16 cellular contexts compared by ENCODE assay signal in the genomic region with DNA sequence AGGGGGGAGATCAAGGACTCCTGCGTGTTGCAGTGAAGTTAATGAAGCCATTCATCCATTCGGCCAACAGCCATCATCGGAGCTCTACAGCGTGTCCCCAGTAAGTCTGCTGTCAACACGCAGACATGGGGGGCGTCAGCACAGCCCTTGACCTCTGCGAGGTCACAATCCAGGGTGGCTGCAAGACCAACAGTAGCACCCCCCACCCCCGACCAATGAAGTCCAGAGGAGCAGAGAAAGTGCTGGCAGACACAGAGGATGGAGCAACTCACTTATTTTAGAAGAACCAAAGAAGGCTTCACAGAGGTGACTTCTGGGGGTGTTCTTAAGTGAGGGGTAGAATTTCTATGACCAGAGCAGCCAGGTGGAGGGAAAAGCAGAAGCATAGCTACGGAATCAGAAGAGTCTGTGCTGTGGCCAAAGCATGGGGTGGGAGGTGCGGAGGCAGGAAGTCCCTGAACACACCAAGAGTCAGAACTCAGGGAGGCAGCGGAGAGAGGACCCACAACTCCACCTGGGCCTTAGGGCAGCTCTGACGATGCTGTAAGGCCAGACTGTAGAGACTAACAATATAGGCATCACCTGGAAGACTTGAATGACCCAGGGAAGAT.
DNase-seq lines count a peak whose midpoint lies in the region; ATAC-seq and TF ChIP-seq lines count a peak whose summit lies in the region.
"Had no signal": no experiment of that assay in that cellular context is flagged by ENCODE, and none has a peak within 500 bp of the region (broad histone marks: within the 10 kb centered on the region; RNA-seq: fewer than 3 reads in every experiment).

No MANE protein-coding gene starts in this region.

- no peak for ATAC-seq in naive thymus-derived CD8-positive, alpha-beta T cell
- ATAC-seq in HG03108 (IDR thresholded peaks at IDR 0.05; ENCODE audit: unreplicated experiment), result no peak
- ATAC-seq: gastrocnemius medialis, left ventricle myocardium superior, Right ventricle myocardium inferior had no signal

- H3K27me3 Mint-ChIP-seq in CD8-positive, alpha-beta memory T cell, result peaks cover 0 to 4% of the 10 kb centered on the region in 2 donors
- no peaks in the 10 kb centered on the region for H3K27me3 Mint-ChIP-seq in activated naive CD8-positive, alpha-beta T cell treated with anti-CD3 and anti-CD28 coated beads for 36 hours
- no peaks in the 10 kb centered on the region for H3K27me3 Mint-ChIP-seq in naive thymus-derived CD8-positive, alpha-beta T cell

- H3K36me3 Mint-ChIP-seq in CD8-positive, alpha-beta memory T cell, result peaks cover 0 to 1% (median 0%) of the 10 kb centered on the region in 3 donors
- H3K36me3 Mint-ChIP-seq in activated naive CD8-positive, alpha-beta T cell treated with anti-CD3 and anti-CD28 coated beads for 36 hours, result peaks cover 29% of the 10 kb centered on the region
- H3K36me3 Mint-ChIP-seq in naive thymus-derived CD8-positive, alpha-beta T cell, result peaks cover 0 to 2% (median 0%) of the 10 kb centered on the region in 3 donors

- no peaks in the 10 kb centered on the region for H3K36me3 ChIP-seq in BLaER1 treated with 17β-estradiol and CSF1 and Interleukin-3, amounts not matched to agents 10 nM and 100 nM
- H3K36me3 ChIP-seq in CD8-positive, alpha-beta memory T cell (ENCODE audit: insufficient read depth, low read length), result no peaks in the 10 kb centered on the region
- H3K36me3 ChIP-seq in tibial artery, result no peaks in the 10 kb centered on the region
- H3K36me3 ChIP-seq: gastrocnemius medialis had no signal

- H3K9ac ChIP-seq in BLaER1 treated with 17β-estradiol and CSF1 and Interleukin-3, amounts not matched to agents 10 nM and 100 nM, result peak overlapping the region in 9 of 11 experiments; percentile 22 to 64 (median 34); a peak in 14 of 22 replicates
- H3K9ac ChIP-seq: KMS-11 had no signal

- peaks cover 47 to 64% (median 63%) of the 10 kb centered on the region in 3 donors for H3K4me1 Mint-ChIP-seq in CD8-positive, alpha-beta memory T cell
- H3K4me1 Mint-ChIP-seq in activated naive CD8-positive, alpha-beta T cell treated with anti-CD3 and anti-CD28 coated beads for 36 hours, result peaks cover 52% of the 10 kb centered on the region
- peaks cover 46 to 90% (median 74%) of the 10 kb centered on the region in 4 donors for H3K4me1 Mint-ChIP-seq in naive thymus-derived CD8-positive, alpha-beta T cell

- peaks cover 52 to 98% (median 89%) of the 10 kb centered on the region in 10 experiments for H3K4me1 ChIP-seq in BLaER1 treated with 17β-estradiol and CSF1 and Interleukin-3, amounts not matched to agents 10 nM and 100 nM
- H3K4me1 ChIP-seq in CD8-positive, alpha-beta memory T cell (ENCODE audit: insufficient read depth, low read length), result peaks cover 58% of the 10 kb centered on the region
- peaks cover 3 to 34% (median 26%) of the 10 kb centered on the region in 4 donors for H3K4me1 ChIP-seq in tibial artery

- intact Hi-C loops in tibial artery (cut with DNase I; ENCODE audit: low total_unique reads), result no loop called here

- peak overlapping the region in 5 of 7 donors; percentile 37 to 72 (median 53) for H3K4me3 Mint-ChIP-seq in CD8-positive, alpha-beta memory T cell
- peak overlapping the region; percentile 73 for H3K4me3 Mint-ChIP-seq in activated naive CD8-positive, alpha-beta T cell treated with anti-CD3 and anti-CD28 coated beads for 36 hours
- peak overlapping the region; percentile 37 to 91 (median 75) for H3K4me3 Mint-ChIP-seq in naive thymus-derived CD8-positive, alpha-beta T cell

- no peak for TF ChIP-seq CTCF in tibial artery (IDR thresholded peaks at IDR 0.05)

- peak overlapping the region; percentile 52 to 96 (median 80) for H3K4me2 ChIP-seq in BLaER1 treated with 17β-estradiol and CSF1 and Interleukin-3, amounts not matched to agents 10 nM and 100 nM
- H3K4me2 ChIP-seq: KMS-11 had no signal

- CTCF ChIA-PET in CD8-positive, alpha-beta memory T cell (lab: Charles Lee), result interaction anchor here (0.7 kb wide), 1 partner anchor 9 kb away, joined by 3 read pairs; no protein-coding TSS in a partner anchor

- DNase-seq in CD8-positive, alpha-beta memory T cell, result no peak
- no peak for DNase-seq in activated naive CD8-positive, alpha-beta T cell treated with anti-CD3 and anti-CD28 coated beads for 36 hours
- no peak for DNase-seq in naive thymus-derived CD8-positive, alpha-beta T cell
- DNase-seq in tibial artery (no peak), islet precursor cell (no peak), NCI-H2081 (lab: John Stamatoyannopoulos, UW) (no peak)
- DNase-seq: activated gamma-delta T cell, gastrocnemius medialis, left ventricle myocardium superior, NCI-H1048, NCI-H510A, T-helper 1 cell had no signal

- peaks cover 0 to 8% (median 0%) of the 10 kb centered on the region in 11 experiments; a peak in 4 of 22 replicates for H3K9me3 ChIP-seq in BLaER1 treated with 17β-estradiol and CSF1 and Interleukin-3, amounts not matched to agents 10 nM and 100 nM (replicated peaks in 1 of 11)
- no peaks in the 10 kb centered on the region for H3K9me3 ChIP-seq in CD8-positive, alpha-beta memory T cell (ENCODE audit: low read length)
- H3K9me3 ChIP-seq in tibial artery, result no peaks in the 10 kb centered on the region
- H3K9me3 ChIP-seq: gastrocnemius medialis had no signal

- H3K9me3 Mint-ChIP-seq in CD8-positive, alpha-beta memory T cell, result no peaks in the 10 kb centered on the region
- H3K9me3 Mint-ChIP-seq in activated naive CD8-positive, alpha-beta T cell treated with anti-CD3 and anti-CD28 coated beads for 36 hours, result no peaks in the 10 kb centered on the region
- H3K9me3 Mint-ChIP-seq in naive thymus-derived CD8-positive, alpha-beta T cell, result no peaks in the 10 kb centered on the region

- peak overlapping the region in 10 of 11 experiments; percentile 22 to 90 (median 64); a peak in 18 of 22 replicates for H3K27ac ChIP-seq in BLaER1 treated with 17β-estradiol and CSF1 and Interleukin-3, amounts not matched to agents 10 nM and 100 nM
- no peak overlapping the region for H3K27ac ChIP-seq in CD8-positive, alpha-beta memory T cell (ENCODE audit: low read depth, low read length)
- H3K27ac ChIP-seq in tibial artery, result no peak overlapping the region
- H3K27ac ChIP-seq: gastrocnemius medialis, KMS-11 had no signal

- 0 out of 22 replicates have a peak, but pooled peaks cover 0 to 5% (median 0%) of the 10 kb centered on the region in 11 experiments for H4K20me1 ChIP-seq in BLaER1 treated with 17β-estradiol and CSF1 and Interleukin-3, amounts not matched to agents 10 nM and 100 nM

- no peak overlapping the region for H3K4me3 ChIP-seq in BLaER1 treated with 17β-estradiol and CSF1 and Interleukin-3, amounts not matched to agents 10 nM and 100 nM
- no peak overlapping the region for H3K4me3 ChIP-seq in CD8-positive, alpha-beta memory T cell (ENCODE audit: low read length)
- no peak overlapping the region for H3K4me3 ChIP-seq in tibial artery
- H3K4me3 ChIP-seq: gastrocnemius medialis had no signal

- H3K27ac Mint-ChIP-seq in CD8-positive, alpha-beta memory T cell, result peak overlapping the region; percentile 51 to 90 (median 78)
- H3K27ac Mint-ChIP-seq in activated naive CD8-positive, alpha-beta T cell treated with anti-CD3 and anti-CD28 coated beads for 36 hours, result peak overlapping the region; percentile 82
- H3K27ac Mint-ChIP-seq in naive thymus-derived CD8-positive, alpha-beta T cell, result peak overlapping the region; percentile 78 to 97 (median 92)

- H3K27me3 ChIP-seq in BLaER1 treated with 17β-estradiol and CSF1 and Interleukin-3, amounts not matched to agents 10 nM and 100 nM, result 0 out of 22 replicates have a peak, but pooled peaks cover 0 to 3% (median 0%) of the 10 kb centered on the region in 11 experiments
- H3K27me3 ChIP-seq in CD8-positive, alpha-beta memory T cell (ENCODE audit: insufficient read depth, low read length, poor library complexity, severe bottlenecking), result no peaks in the 10 kb centered on the region
- no peaks in the 10 kb centered on the region for H3K27me3 ChIP-seq in tibial artery
- H3K27me3 ChIP-seq: gastrocnemius medialis had no signal

- POLR2A ChIA-PET in CD8-positive, alpha-beta memory T cell (lab: Charles Lee), result interaction anchor here (0.6 to 1.0 kb wide), 2 partner anchors 92 to 576 kb away, joined by 3 to 5 read pairs; no protein-coding TSS in a partner anchor
- POLR2A ChIA-PET in naive thymus-derived CD8-positive, alpha-beta T cell (lab: Charles Lee), result interaction anchor here (0.9 to 2.1 kb wide), 7 partner anchors 9 to 294 kb away, joined by 3 to 10 read pairs (median 4); no protein-coding TSS in a partner anchor

Comparison
In these comparisons a context has a peak if more than half of its experiments do, and no peak if none do; other contexts are left out.
1. H3K27ac ChIP-seq: peak in BLaER1 treated with 17β-estradiol and CSF1 and Interleukin-3, amounts not matched to agents 10 nM and 100 nM (10 of 11); none in CD8-positive, alpha-beta memory T cell (single experiment) and tibial artery (0 of 2).
2. Peak in every context shown above with its lines, with median percentiles within 50 percentile points of each other: H3K27ac Mint-ChIP-seq and H3K4me3 Mint-ChIP-seq.